13 cellular contexts compared by ENCODE assay signal in the genomic region with DNA sequence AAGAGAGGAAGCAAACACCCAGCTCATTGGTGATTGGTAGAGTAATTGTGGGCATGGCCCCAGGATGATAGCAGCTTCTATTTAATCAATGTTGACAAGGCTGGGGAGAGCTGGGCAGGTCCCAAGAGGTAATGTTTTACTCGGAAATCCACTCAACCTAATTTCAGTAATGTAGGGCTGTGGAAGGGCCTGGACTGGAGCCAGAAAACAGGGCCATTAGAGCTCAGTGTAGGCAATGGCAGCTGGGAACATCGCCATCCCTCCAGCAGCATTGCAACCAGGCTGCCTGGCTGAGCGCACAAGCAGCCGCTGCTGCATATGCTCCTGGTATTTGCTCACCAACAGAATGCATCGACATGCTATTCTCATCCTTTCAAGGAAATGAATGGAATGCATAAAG.
DNase-seq lines count a peak whose midpoint lies in the region; ATAC-seq and TF ChIP-seq lines count a peak whose summit lies in the region.
"Had no signal": no experiment of that assay in that cellular context is flagged by ENCODE, and none has a peak within 500 bp of the region (broad histone marks: within the 10 kb centered on the region; RNA-seq: fewer than 3 reads in every experiment).

No MANE protein-coding gene starts in this region.

- no peaks in the 10 kb centered on the region for H3K9me3 ChIP-seq in uterus
- H3K9me3 ChIP-seq: ascending aorta, BLaER1, transverse colon had no signal

- no peak for TF ChIP-seq POLR2A in uterus (IDR thresholded peaks at IDR 0.05)

- H3K4me3 ChIP-seq in uterus: no peak overlapping the region
- H3K4me3 ChIP-seq: ascending aorta, BLaER1, transverse colon had no signal

- no peaks in the 10 kb centered on the region for H3K27me3 ChIP-seq in uterus
- H3K27me3 ChIP-seq: ascending aorta, BLaER1, transverse colon had no signal

- H3K36me3 ChIP-seq in uterus: no peaks in the 10 kb centered on the region
- H3K36me3 ChIP-seq: ascending aorta, BLaER1, transverse colon had no signal

- H3K27ac ChIP-seq in uterus: no peak overlapping the region
- H3K27ac ChIP-seq: ascending aorta, BLaER1, epithelial cell of prostate, transverse colon had no signal

- intact Hi-C loops in uterus (cut with DNase I; ENCODE audit: low total_unique reads): no loop called here

- no peaks in the 10 kb centered on the region for H3K4me1 ChIP-seq in uterus
- H3K4me1 ChIP-seq: ascending aorta, BLaER1, transverse colon had no signal

- ATAC-seq in HG03521 (IDR thresholded peaks at IDR 0.05; ENCODE audit: unreplicated experiment): no peak

- DNase-seq in Ammon's horn (ENCODE audit: low spot score) (peak; percentile 58), NCI-H1436 treated with DMSO at 0.1 percent for 48 hours (lab: John Stamatoyannopoulos, UW) (peak; percentile 99), NCI-H82 (lab: John Stamatoyannopoulos, UW) (peak; percentile 99), hypothalamus (lab: John Stamatoyannopoulos, UW) (peak in 30 of 51 donors; percentile 0 to 43 (median 12)), uterus (no peak), foreskin melanocyte (no peak)
- no peak for DNase-seq in stimulated activated CD4-positive, alpha-beta T cell treated with anti-CD3 and anti-CD28 coated beads, Interleukin-4, amount 100 ng/mL, for 4 hours
- DNase-seq: kidney glomerular epithelial cell, transverse colon had no signal

- TF ChIP-seq CTCF in uterus (IDR thresholded peaks at IDR 0.05): no peak

Comparison
In these comparisons a context has a peak if more than half of its experiments do, and no peak if none do; other contexts are left out.
1. DNase-seq: peak in Ammon's horn (single experiment), NCI-H1436 treated with DMSO at 0.1 percent for 48 hours (single experiment), NCI-H82 (single experiment) and hypothalamus (30 of 51); none in uterus (0 of 2), stimulated activated CD4-positive, alpha-beta T cell treated with anti-CD3 and anti-CD28 coated beads, Interleukin-4, amount 100 ng/mL, for 4 hours (0 of 2) and foreskin melanocyte (single experiment).